In genomic region chr2:161076936-161077335, GRCh38 we compare ENCODE assay signal across 11 cellular contexts.
A peak's percentile ranks its signal among the peaks of the same experiment; 100 is the strongest.
DNase-seq lines count a peak whose midpoint lies in the region; ATAC-seq and TF ChIP-seq lines count a peak whose summit lies in the region.
"Had no signal": no experiment of that assay in that cellular context is flagged by ENCODE, and none has a peak within 500 bp of the region (broad histone marks: within the 10 kb centered on the region; RNA-seq: fewer than 3 reads in every experiment).

No MANE protein-coding gene starts in this region.

- H3K36me3 ChIP-seq in lung (ENCODE audit: control insufficient read depth in 2 of 2, insufficient read depth in 2 of 2, low read length in 2 of 2) (no peaks in the 10 kb centered on the region), upper lobe of left lung (no peaks in the 10 kb centered on the region)
- H3K36me3 ChIP-seq: Peyer's patch had no signal

- H3K27me3 ChIP-seq in lung (ENCODE audit: control insufficient read depth, insufficient read depth) (no peaks in the 10 kb centered on the region), upper lobe of left lung (no peaks in the 10 kb centered on the region)
- H3K27me3 ChIP-seq: Peyer's patch had no signal

- intact Hi-C loops in Right ventricle myocardium superior (cut with DNase I) = no loop called here
- intact Hi-C loops in cardiac septum (cut with DNase I) = no loop called here

- no peak for DNase-seq in Right ventricle myocardium superior
- no peak for DNase-seq in cardiac septum (ENCODE audit: low spot score)
- DNase-seq in activated naive CD8-positive, alpha-beta T cell treated with anti-CD3 and anti-CD28 coated beads for 36 hours = no peak
- DNase-seq in lung (ENCODE audit: low spot score) = no peak
- no peak for DNase-seq in upper lobe of left lung
- no peak for DNase-seq in NCI-H2171 (lab: John Stamatoyannopoulos, UW)
- no peak for DNase-seq in NCI-H1105 treated with DMSO at 0.1 percent for 48 hours (lab: John Stamatoyannopoulos, UW)
- DNase-seq: cerebellar nuclear complex, NCI-H2227 treated with DMSO at 0.1 percent for 48 hours had no signal

- peaks cover 3% of the 10 kb centered on the region for H3K36me3 Mint-ChIP-seq in activated naive CD8-positive, alpha-beta T cell treated with anti-CD3 and anti-CD28 coated beads for 36 hours

- no peak for TF ChIP-seq EP300 in upper lobe of left lung (IDR thresholded peaks at IDR 0.05)

- H3K9me3 Mint-ChIP-seq in activated naive CD8-positive, alpha-beta T cell treated with anti-CD3 and anti-CD28 coated beads for 36 hours = peaks cover 4% of the 10 kb centered on the region

- peak overlapping the region; percentile 91 for H3K27ac Mint-ChIP-seq in activated naive CD8-positive, alpha-beta T cell treated with anti-CD3 and anti-CD28 coated beads for 36 hours

- no peak for TF ChIP-seq POLR2A in upper lobe of left lung (IDR thresholded peaks at IDR 0.05)

- TF ChIP-seq CTCF in lung (IDR thresholded peaks at IDR 0.05; ENCODE audit: control extremely low read depth, extremely low read depth) (no peak), upper lobe of left lung (IDR thresholded peaks at IDR 0.05) (no peak)

- 73 to 76% methylated on average over 9 of the region's 9 CpGs for WGBS in lung, 2 donors
- 75 to 80% methylated on average over 9 of the region's 9 CpGs for WGBS in upper lobe of left lung, 2 donors

- H3K4me1 Mint-ChIP-seq in activated naive CD8-positive, alpha-beta T cell treated with anti-CD3 and anti-CD28 coated beads for 36 hours = peaks cover 41% of the 10 kb centered on the region

- H3K4me3 Mint-ChIP-seq in activated naive CD8-positive, alpha-beta T cell treated with anti-CD3 and anti-CD28 coated beads for 36 hours = peak overlapping the region; percentile 35

- H3K9me3 ChIP-seq in lung (ENCODE audit: control insufficient read depth in 2 of 2, insufficient read depth in 1 of 2, low read length in 1 of 2) (no peaks in the 10 kb centered on the region), upper lobe of left lung (no peaks in the 10 kb centered on the region)
- H3K9me3 ChIP-seq: Peyer's patch had no signal

- H3K4me3 ChIP-seq in lung (no peak overlapping the region), upper lobe of left lung (no peak overlapping the region)
- H3K4me3 ChIP-seq: Peyer's patch had no signal

- H3K27ac ChIP-seq in lung (ENCODE audit: low read depth in 1 of 2, low read length in 1 of 2) (peak overlapping the region; percentile 5 to 54), upper lobe of left lung (peak overlapping the region; percentile 45 to 75 (median 66))

- ATAC-seq in Right ventricle myocardium superior (ENCODE audit: poor library complexity) = peak; percentile 10
- no peak for ATAC-seq in lung (ENCODE audit: insufficient read depth, low FRiP score)
- ATAC-seq in upper lobe of left lung (ENCODE audit: low FRiP score in 2 of 2) = no peak
- ATAC-seq in HG02763 (IDR thresholded peaks at IDR 0.05; ENCODE audit: unreplicated experiment) = no peak

- H3K27me3 Mint-ChIP-seq in activated naive CD8-positive, alpha-beta T cell treated with anti-CD3 and anti-CD28 coated beads for 36 hours = no peaks in the 10 kb centered on the region

- H3K4me1 ChIP-seq in lung (ENCODE audit: control insufficient read depth in 2 of 2, insufficient read depth in 2 of 2, low read length in 2 of 2) (peaks cover 0 to 10% of the 10 kb centered on the region in 2 donors), upper lobe of left lung (peaks cover 8 to 18% (median 10%) of the 10 kb centered on the region in 4 donors)
